Comparison of ENCODE assay signal across 13 cellular contexts in genomic region chr14:93708800-93709199, GRCh38.
DNase-seq lines count a peak whose midpoint lies in the region; ATAC-seq, FAIRE-seq and TF ChIP-seq lines count a peak whose summit lies in the region.
"Had no signal": no experiment of that assay in that cellular context is flagged by ENCODE, and none has a peak within 500 bp of the region (broad histone marks: within the 10 kb centered on the region; RNA-seq: fewer than 3 reads in every experiment).

No MANE protein-coding gene starts in this region.

- H3K36me3 Mint-ChIP-seq in osteocyte (ENCODE audit: unreplicated experiment): no peaks in the 10 kb centered on the region
- no peaks in the 10 kb centered on the region for H3K36me3 Mint-ChIP-seq in activated T-cell treated with anti-CD3 and anti-CD28 coated beads, Interleukin-2, amount 50 U/mL, for 24 hours (ENCODE audit: low read depth)
- H3K36me3 Mint-ChIP-seq: CD4-positive, CD25-positive, alpha-beta regulatory T cell had no signal

- H3K9me3 ChIP-seq in right atrium auricular region (no peaks in the 10 kb centered on the region), heart left ventricle (no peaks in the 10 kb centered on the region), esophagus muscularis mucosa (no peaks in the 10 kb centered on the region)

- 76 to 84% (median 78%) methylated on average over 5 of the region's 5 CpGs for WGBS in heart left ventricle, 4 donors
- WGBS in esophagus muscularis mucosa: 76% methylated on average over 5 of the region's 5 CpGs

- TF ChIP-seq EP300 in esophagus muscularis mucosa (IDR thresholded peaks at IDR 0.05): no peak

- H3K27me3 ChIP-seq in right atrium auricular region: no peaks in the 10 kb centered on the region
- peaks cover 0 to 7% (median 0%) of the 10 kb centered on the region in 9 donors for H3K27me3 ChIP-seq in heart left ventricle
- peaks cover 0 to 15% (median 0%) of the 10 kb centered on the region in 4 donors for H3K27me3 ChIP-seq in esophagus muscularis mucosa

- no peak for FAIRE-seq in H54 (lab: Jason Lieb, UNC)
- FAIRE-seq: K562 had no signal

- DNase-seq in right atrium auricular region (ENCODE audit: low spot score) (peak; percentile 52), heart left ventricle (no peak), esophagus muscularis mucosa (ENCODE audit: extremely low spot score) (peak; percentile 72), osteocyte (ENCODE audit: extremely low spot score, unreplicated experiment) (peak; percentile 69), H54 (ENCODE audit: insufficient read length, low spot score) (no peak)
- DNase-seq in activated T-cell treated with anti-CD3 and anti-CD28 coated beads, Interleukin-2, amount 50 U/mL, for 24 hours: no peak
- DNase-seq: CD4-positive, CD25-positive, alpha-beta regulatory T cell; DMS53; GF-D8 had no signal

- peaks cover 10% of the 10 kb centered on the region for H3K9me3 Mint-ChIP-seq in osteocyte (ENCODE audit: unreplicated experiment)
- H3K9me3 Mint-ChIP-seq in activated T-cell treated with anti-CD3 and anti-CD28 coated beads, Interleukin-2, amount 50 U/mL, for 24 hours: no peaks in the 10 kb centered on the region
- H3K9me3 Mint-ChIP-seq: CD4-positive, CD25-positive, alpha-beta regulatory T cell had no signal

- TF ChIP-seq CTCF in right atrium auricular region (IDR thresholded peaks at IDR 0.05) (no peak), heart left ventricle (IDR thresholded peaks at IDR 0.05) (no peak), esophagus muscularis mucosa (IDR thresholded peaks at IDR 0.05) (no peak), osteocyte (IDR thresholded peaks at IDR 0.05) (no peak)

- H3K36me3 ChIP-seq in right atrium auricular region (no peaks in the 10 kb centered on the region), heart left ventricle (no peaks in the 10 kb centered on the region), esophagus muscularis mucosa (no peaks in the 10 kb centered on the region)

- no peaks in the 10 kb centered on the region for H3K27me3 Mint-ChIP-seq in osteocyte (ENCODE audit: unreplicated experiment)
- peaks cover 5% of the 10 kb centered on the region for H3K27me3 Mint-ChIP-seq in activated T-cell treated with anti-CD3 and anti-CD28 coated beads, Interleukin-2, amount 50 U/mL, for 24 hours

- no peak for ATAC-seq in heart left ventricle
- no peak for ATAC-seq in activated CD4-positive, CD25-positive, alpha-beta regulatory T cell treated with anti-CD3 and anti-CD28 coated beads, Interleukin-2, amount 50 U/mL, for 24 hours
- ATAC-seq: K562 had no signal

- no peak for TF ChIP-seq POLR2A in heart left ventricle (IDR thresholded peaks at IDR 0.05)
- no peak for TF ChIP-seq POLR2A in esophagus muscularis mucosa (IDR thresholded peaks at IDR 0.05; ENCODE audit: low read depth)
- TF ChIP-seq POLR2A in H54 (IDR thresholded peaks at IDR 0.05; ENCODE audit: low read depth, low read length): no peak

- no peak overlapping the region for H3K4me3 Mint-ChIP-seq in osteocyte (ENCODE audit: unreplicated experiment)
- H3K4me3 Mint-ChIP-seq in activated T-cell treated with anti-CD3 and anti-CD28 coated beads, Interleukin-2, amount 50 U/mL, for 24 hours: no peak overlapping the region
- H3K4me3 Mint-ChIP-seq: CD4-positive, CD25-positive, alpha-beta regulatory T cell had no signal

- no peak overlapping the region for H3K27ac ChIP-seq in right atrium auricular region
- H3K27ac ChIP-seq in heart left ventricle: no peak overlapping the region
- H3K27ac ChIP-seq in esophagus muscularis mucosa (replicated peaks in 1 of 4): no peak overlapping the region
- H3K27ac ChIP-seq: 22Rv1, HL-60 had no signal

- no peak overlapping the region for H3K27ac Mint-ChIP-seq in osteocyte (ENCODE audit: unreplicated experiment)
- no peak overlapping the region for H3K27ac Mint-ChIP-seq in activated T-cell treated with anti-CD3 and anti-CD28 coated beads, Interleukin-2, amount 50 U/mL, for 24 hours
- H3K27ac Mint-ChIP-seq: CD4-positive, CD25-positive, alpha-beta regulatory T cell had no signal

- H3K4me3 ChIP-seq in right atrium auricular region: no peak overlapping the region
- H3K4me3 ChIP-seq in heart left ventricle: no peak overlapping the region
- no peak overlapping the region for H3K4me3 ChIP-seq in esophagus muscularis mucosa
- H3K4me3 ChIP-seq: K562 had no signal

- H3K4me1 Mint-ChIP-seq in osteocyte (ENCODE audit: unreplicated experiment): no peaks in the 10 kb centered on the region
- no peaks in the 10 kb centered on the region for H3K4me1 Mint-ChIP-seq in activated T-cell treated with anti-CD3 and anti-CD28 coated beads, Interleukin-2, amount 50 U/mL, for 24 hours (ENCODE audit: low read depth)
- H3K4me1 Mint-ChIP-seq: CD4-positive, CD25-positive, alpha-beta regulatory T cell had no signal

- intact Hi-C loops in heart left ventricle (cut with DNase I): no loop called here
- intact Hi-C loops in esophagus muscularis mucosa (cut with DNase I): no loop called here

- H3K4me1 ChIP-seq in right atrium auricular region (peaks cover 0 to 11% of the 10 kb centered on the region in 2 donors), heart left ventricle (no peaks in the 10 kb centered on the region), esophagus muscularis mucosa (peaks cover 0 to 7% (median 5%) of the 10 kb centered on the region in 4 donors)

Comparison
In these comparisons a context has a peak if more than half of its experiments do, and no peak if none do; other contexts are left out.
1. DNase-seq: peak in right atrium auricular region (single experiment), esophagus muscularis mucosa (single experiment) and osteocyte (single experiment); none in heart left ventricle (0 of 5), activated T-cell treated with anti-CD3 and anti-CD28 coated beads, Interleukin-2, amount 50 U/mL, for 24 hours (single experiment) and H54 (single experiment).